In the genomic region with DNA sequence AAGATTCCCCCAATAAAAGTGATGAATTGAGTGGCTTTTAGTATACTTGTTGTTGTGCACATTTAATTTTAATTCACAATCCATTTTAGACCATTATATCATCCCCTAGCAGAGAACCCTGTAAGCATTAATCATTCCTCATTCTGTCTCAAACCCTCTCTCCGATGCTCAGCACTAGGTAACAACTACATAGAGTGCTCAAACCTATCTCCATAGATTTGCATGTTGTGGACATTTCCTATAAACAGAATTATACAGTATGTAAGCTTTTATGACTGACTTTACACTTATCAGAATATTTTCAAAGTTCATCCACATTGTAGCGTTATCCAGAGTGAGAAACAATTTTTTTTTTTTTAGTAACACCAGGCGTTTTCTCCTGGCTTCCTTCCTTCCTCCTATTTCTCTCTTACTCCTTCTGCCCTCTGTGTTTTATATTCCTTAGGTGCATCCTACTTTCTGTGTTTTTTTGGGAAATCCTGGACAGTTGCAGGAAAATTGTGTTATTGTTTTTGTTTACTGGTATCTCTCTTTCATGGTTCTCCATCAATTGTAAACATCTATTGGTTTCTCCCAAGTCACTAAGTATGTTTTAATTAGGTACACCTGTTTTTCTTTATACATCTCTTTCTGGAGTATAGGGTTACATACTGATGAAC, we compare ENCODE assay signal across 17 cellular contexts.
A peak's percentile ranks its signal among the peaks of the same experiment; 100 is the strongest.
DNase-seq lines count a peak whose midpoint lies in the region; ATAC-seq, FAIRE-seq and TF ChIP-seq lines count a peak whose summit lies in the region.
"Had no signal": no experiment of that assay in that cellular context is flagged by ENCODE, and none has a peak within 500 bp of the region (broad histone marks: within the 10 kb centered on the region; RNA-seq: fewer than 3 reads in every experiment).

No MANE protein-coding gene starts in this region.

- no peak overlapping the region for H3K4me2 ChIP-seq in GM12878 (ENCODE audit: control insufficient read depth, insufficient read depth)

- FAIRE-seq in GM12878 (lab: Jason Lieb, UNC): peak; percentile 31
- FAIRE-seq: HTR-8/SVneo had no signal

- H3K9ac ChIP-seq in GM12878 (ENCODE audit: control insufficient read depth, insufficient read depth, low read length): no peak overlapping the region

- no peaks in the 10 kb centered on the region for H3K27me3 ChIP-seq in GM12878 (replicated peaks in 1 of 2; ENCODE audit: control insufficient read depth in 2 of 2, insufficient read depth in 2 of 2, low read length in 1 of 2)
- H3K27me3 ChIP-seq in lower lobe of right lung (ENCODE audit: low read depth): peaks cover 49% of the 10 kb centered on the region

- no peaks in the 10 kb centered on the region for H3K79me2 ChIP-seq in GM12878 (ENCODE audit: control insufficient read depth, insufficient read depth, low read length)

- WGBS in GM12878 (ENCODE audit: insufficient coverage, insufficient replicate concordance, low lambda C conversion rate, missing lambda C conversion rate): 3% methylated on average over 3 of the region's 3 CpGs

- H3K27ac ChIP-seq in GM12878 (ENCODE audit: control insufficient read depth, insufficient read depth) (no peak overlapping the region), lower lobe of right lung (no peak overlapping the region)
- H3K27ac ChIP-seq: body of pancreas had no signal

- TF ChIP-seq EP300 in GM12878 (IDR thresholded peaks at IDR 0.05; ENCODE audit: borderline replicate concordance in 1 of 2, control insufficient read depth in 1 of 2, low read depth in 2 of 2, low read length in 2 of 2): no peak

- in situ Hi-C loops in GM12878 (cut with MboI): no loop called here

- DNase-seq in Daoy (ENCODE audit: low read depth): peak; percentile 92
- DNase-seq in GM12878 (ENCODE audit: low read depth, low spot score): no peak
- DNase-seq in lower lobe of right lung: no peak
- DNase-seq in NCI-H1436 treated with DMSO at 0.1 percent for 48 hours (lab: John Stamatoyannopoulos, UW): no peak
- DNase-seq in HUDEP-2 (lab: John Stamatoyannopoulos, UW; ENCODE audit: unreplicated experiment in 76 of 76): no peak
- DNase-seq in NCI-H526 treated with DMSO at 0.1 percent for 48 hours (lab: John Stamatoyannopoulos, UW): no peak
- DNase-seq: activated CD4-positive, alpha-beta T cell treated with anti-CD3 and anti-CD28 coated beads for 36 hours; body of pancreas; Caco-2; erythroblast; NCI-H2081 treated with DMSO at 0.1 percent for 48 hours; nucleus accumbens; stimulated activated CD4-positive, alpha-beta T cell treated with anti-CD3 and anti-CD28 coated beads, Interleukin-4, amount 100 ng/mL, for 1 hour had no signal

- H3K9me3 ChIP-seq in GM12878 (replicated peaks; ENCODE audit: control insufficient read depth, insufficient read depth, low read length): no peaks in the 10 kb centered on the region; the same call in 2 of the 3 replicates
- no peaks in the 10 kb centered on the region for H3K9me3 ChIP-seq in lower lobe of right lung
- H3K9me3 ChIP-seq: body of pancreas had no signal

- BruUV-seq in GM12878 (replicated peaks; lab: Mats Ljungman, UMichigan): no TSS peak

- intact Hi-C loops in GM12878 (cut with micrococcal nuclease; ENCODE audit: unreplicated experiment): no loop called here
- intact Hi-C loops in lower lobe of right lung (cut with DNase I): no loop called here

- RAD21 ChIA-PET in GM12878 (lab: Charles Lee; ENCODE audit: unreplicated experiment): no interaction called here

- H3K4me3 ChIP-seq in GM12878 (no peak overlapping the region), lower lobe of right lung (no peak overlapping the region)
- H3K4me3 ChIP-seq: body of pancreas, MG63 had no signal

- ATAC-seq in GM12878 (no peak), lower lobe of right lung (peak; percentile 19 to 25), GM21717 (IDR thresholded peaks at IDR 0.05; ENCODE audit: unreplicated experiment) (no peak)
- ATAC-seq: activated CD4-positive, alpha-beta T cell treated with anti-CD3 and anti-CD28 coated beads for 36 hours; body of pancreas had no signal

- H2AFZ ChIP-seq in GM12878 (ENCODE audit: control insufficient read depth, low read depth, low read length): no peak overlapping the region

- CTCF ChIA-PET in GM12878 (lab: Yijun Ruan, JAX): no interaction called here

- no peak for TF ChIP-seq RAD21 in GM12878 (IDR thresholded peaks at IDR 0.05; ENCODE audit: insufficient read depth, low read depth, low read length)

- SMC1A ChIA-PET in GM12878 (lab: Charles Lee; ENCODE audit: uncharacterized antibody, unreplicated experiment): no interaction called here

- no peaks in the 10 kb centered on the region for H4K20me1 ChIP-seq in GM12878 (ENCODE audit: control insufficient read depth, insufficient read depth)

- no peaks in the 10 kb centered on the region for H3K4me1 ChIP-seq in GM12878 (ENCODE audit: control insufficient read depth, insufficient read depth, low read length)
- no peaks in the 10 kb centered on the region for H3K4me1 ChIP-seq in lower lobe of right lung
- H3K4me1 ChIP-seq: body of pancreas, Caco-2 had no signal

- no peak for TF ChIP-seq POLR2A in GM12878 (IDR thresholded peaks at IDR 0.05; ENCODE audit: low read depth, low read length)

- TF ChIP-seq CTCF in LNCAP (IDR thresholded peaks at IDR 0.05) (peak; percentile 13; the same call in 1 of the 2 replicates), GM12878 (IDR thresholded peaks at IDR 0.05 in 2 of 3, conservative IDR thresholded peaks at IDR 0.05 in 1 of 3; ENCODE audit: control insufficient read depth in 2 of 3, extremely low read depth in 1 of 3, insufficient read depth in 1 of 3, low read depth in 3 of 3, low read length in 3 of 3) (no peak), lower lobe of right lung (IDR thresholded peaks at IDR 0.05) (no peak)

- POLR2A ChIA-PET in GM12878 (lab: Charles Lee): no interaction called here

- H3K36me3 ChIP-seq in GM12878 (ENCODE audit: control insufficient read depth in 2 of 2, insufficient read depth in 2 of 2, low read length in 1 of 2) (no peaks in the 10 kb centered on the region), lower lobe of right lung (no peaks in the 10 kb centered on the region)
- H3K36me3 ChIP-seq: MG63 had no signal

TF ChIP-seq in GM12878, 131 proteins besides CTCF, POLR2A, EP300 and RAD21 (continues in another document):
- no peak for TF ChIP-seq FOXM1 (IDR thresholded peaks at IDR 0.05; ENCODE audit: low read depth, low read length)
- TF ChIP-seq IRF5 (IDR thresholded peaks at IDR 0.05; ENCODE audit: borderline replicate concordance): no peak
- no peak for TF ChIP-seq ASH2L (IDR thresholded peaks at IDR 0.05; ENCODE audit: borderline replicate concordance, low read depth)
- TF ChIP-seq EZH2 (IDR thresholded peaks at IDR 0.05; ENCODE audit: borderline replicate concordance, control insufficient read depth, low read depth, low read length): no peak
- TF ChIP-seq SIX5 (IDR thresholded peaks at IDR 0.05; ENCODE audit: low read depth, low read length, severe bottlenecking): no peak
- TF ChIP-seq, protein P1, sequence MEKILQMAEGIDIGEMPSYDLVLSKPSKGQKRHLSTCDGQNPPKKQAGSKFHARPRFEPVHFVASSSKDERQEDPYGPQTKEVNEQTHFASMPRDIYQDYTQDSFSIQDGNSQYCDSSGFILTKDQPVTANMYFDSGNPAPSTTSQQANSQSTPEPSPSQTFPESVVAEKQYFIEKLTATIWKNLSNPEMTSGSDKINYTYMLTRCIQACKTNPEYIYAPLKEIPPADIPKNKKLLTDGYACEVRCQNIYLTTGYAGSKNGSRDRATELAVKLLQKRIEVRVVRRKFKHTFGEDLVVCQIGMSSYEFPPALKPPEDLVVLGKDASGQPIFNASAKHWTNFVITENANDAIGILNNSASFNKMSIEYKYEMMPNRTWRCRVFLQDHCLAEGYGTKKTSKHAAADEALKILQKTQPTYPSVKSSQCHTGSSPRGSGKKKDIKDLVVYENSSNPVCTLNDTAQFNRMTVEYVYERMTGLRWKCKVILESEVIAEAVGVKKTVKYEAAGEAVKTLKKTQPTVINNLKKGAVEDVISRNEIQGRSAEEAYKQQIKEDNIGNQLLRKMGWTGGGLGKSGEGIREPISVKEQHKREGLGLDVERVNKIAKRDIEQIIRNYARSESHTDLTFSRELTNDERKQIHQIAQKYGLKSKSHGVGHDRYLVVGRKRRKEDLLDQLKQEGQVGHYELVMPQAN (conservative IDR thresholded peaks at IDR 0.05): no peak
- TF ChIP-seq REST (IDR thresholded peaks at IDR 0.05; ENCODE audit: low read depth, low read length): no peak
- no peak for TF ChIP-seq TCF12 (IDR thresholded peaks at IDR 0.05; ENCODE audit: low read depth, low read length)

Comparison
In these comparisons a context has a peak if more than half of its experiments do, and no peak if none do; other contexts are left out.
1. ATAC-seq: peak in lower lobe of right lung (2 of 2); none in GM12878 (single experiment) and GM21717 (single experiment).